Comparison of ENCODE assay signal across 8 cellular contexts in the genomic region with DNA sequence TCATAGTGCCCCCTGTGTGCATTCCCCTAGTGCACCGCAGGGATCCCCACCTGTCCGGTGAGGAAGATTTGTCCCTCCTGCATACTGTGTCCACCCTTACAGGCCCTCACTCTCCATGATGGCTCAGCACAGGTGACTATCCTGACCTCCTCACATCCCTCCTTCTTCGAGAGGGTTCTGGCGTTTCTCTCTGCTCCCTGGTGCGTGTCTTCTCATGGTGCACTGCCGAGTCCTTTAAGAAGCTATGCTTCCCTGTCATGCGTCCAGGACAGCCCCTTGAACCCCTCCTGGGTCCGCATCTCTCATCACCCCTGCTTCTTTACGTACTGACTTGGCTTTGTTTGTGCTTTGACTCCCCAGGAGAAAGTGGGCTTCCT. TPM values are rescaled to one million over a fixed set of nuclear protein-coding genes. Genes with fewer than 3 reads are reported as not detected.
DNase-seq lines count a peak whose midpoint lies in the region; ATAC-seq and TF ChIP-seq lines count a peak whose summit lies in the region.

No MANE protein-coding gene starts in this region.

- intact Hi-C loops in tibial artery (cut with DNase I; ENCODE audit: low total_unique reads) = loop anchor here (5.0 to 10.0 kb wide), 3 partner anchors 53 to 125 kb away; a partner anchor contains a TSS

- H3K4me3 Mint-ChIP-seq in activated CD8-positive, alpha-beta memory T cell treated with anti-CD3 and anti-CD28 coated beads, Interleukin-2, amount 10 ng/mL, durations not matched to agents 7 days and 5 days = peak overlapping the region; percentile 47

- in situ Hi-C loops in brain microvascular endothelial cell (cut with HindIII; ENCODE audit: low pct_ligation_motif_present, low sequenced_read_pairs) = no loop called here

- no peaks in the 10 kb centered on the region for H3K9me3 Mint-ChIP-seq in activated CD8-positive, alpha-beta memory T cell treated with anti-CD3 and anti-CD28 coated beads, Interleukin-2, amount 10 ng/mL, durations not matched to agents 7 days and 5 days (ENCODE audit: low read depth)

- H3K27me3 Mint-ChIP-seq in activated CD8-positive, alpha-beta memory T cell treated with anti-CD3 and anti-CD28 coated beads, Interleukin-2, amount 10 ng/mL, durations not matched to agents 7 days and 5 days = peaks cover 10% of the 10 kb centered on the region

- TF ChIP-seq CTCF in brain microvascular endothelial cell (IDR thresholded peaks at IDR 0.05; ENCODE audit: low read depth, low read length, missing control alignments) (no peak), tibial artery (IDR thresholded peaks at IDR 0.05) (no peak)

- no peak overlapping the region for H3K27ac ChIP-seq in brain microvascular endothelial cell
- H3K27ac ChIP-seq in tibial artery = peak overlapping the region in 1 of 2 donors; percentile 75

- no peaks in the 10 kb centered on the region for H3K36me3 Mint-ChIP-seq in activated CD8-positive, alpha-beta memory T cell treated with anti-CD3 and anti-CD28 coated beads, Interleukin-2, amount 10 ng/mL, durations not matched to agents 7 days and 5 days

- H3K9me3 ChIP-seq in tibial artery = no peaks in the 10 kb centered on the region

- ATAC-seq in activated CD8-positive, alpha-beta memory T cell treated with anti-CD3 and anti-CD28 coated beads, Interleukin-2, amount 10 ng/mL, durations not matched to agents 7 days and 5 days = no peak

- H3K27me3 ChIP-seq in brain microvascular endothelial cell (replicated peaks) = no peaks in the 10 kb centered on the region
- H3K27me3 ChIP-seq in tibial artery = no peaks in the 10 kb centered on the region

- no peaks in the 10 kb centered on the region for H3K36me3 ChIP-seq in brain microvascular endothelial cell (replicated peaks)
- peaks cover 0 to 7% (median 0%) of the 10 kb centered on the region in 3 donors for H3K36me3 ChIP-seq in tibial artery

- peak overlapping the region; percentile 58 for H3K4me3 ChIP-seq in brain microvascular endothelial cell (ENCODE audit: low read depth, low read length)
- peak overlapping the region; percentile 86 for H3K4me3 ChIP-seq in tibial artery

- CTCF ChIA-PET in activated CD8-positive, alpha-beta memory T cell treated with anti-CD3 and anti-CD28 coated beads, Interleukin-2, amount 10 ng/mL, durations not matched to agents 7 days and 5 days (lab: Charles Lee) = interaction anchor here (1.2 to 1.8 kb wide), 2 partner anchors 65 to 195 kb away, joined by 3 to 4 read pairs; no protein-coding TSS in a partner anchor

- H3K27ac Mint-ChIP-seq in activated CD8-positive, alpha-beta memory T cell treated with anti-CD3 and anti-CD28 coated beads, Interleukin-2, amount 10 ng/mL, durations not matched to agents 7 days and 5 days = peak overlapping the region; percentile 58

- H3K4me1 Mint-ChIP-seq in activated CD8-positive, alpha-beta memory T cell treated with anti-CD3 and anti-CD28 coated beads, Interleukin-2, amount 10 ng/mL, durations not matched to agents 7 days and 5 days = peaks cover 18% of the 10 kb centered on the region

- peaks cover 0 to 43% (median 28%) of the 10 kb centered on the region in 4 donors for H3K4me1 ChIP-seq in tibial artery

- no peak for DNase-seq in activated CD8-positive, alpha-beta memory T cell treated with anti-CD3 and anti-CD28 coated beads, Interleukin-2, amount 10 ng/mL, durations not matched to agents 7 days and 5 days
- DNase-seq in activated CD8-positive, alpha-beta memory T cell treated with anti-CD3 and anti-CD28 coated beads for 24 hours = no peak
- DNase-seq in brain microvascular endothelial cell = no peak
- DNase-seq in medulla oblongata (ENCODE audit: extremely low spot score) = peak; percentile 9
- no peak for DNase-seq in tibial artery
- DNase-seq in NAMALWA (ENCODE audit: low spot score) = no peak
- no peak for DNase-seq in NCI-H1105 treated with DMSO at 0.1 percent for 48 hours (lab: John Stamatoyannopoulos, UW)
- no peak for DNase-seq in SIG-M5 treated with dmso at 0.1 percent for 504 hours (lab: John Stamatoyannopoulos, UW; ENCODE audit: unreplicated experiment)

RNA-seq across cellular contexts. Expression of a gene that starts 1.0 kb away (rescaled TPM):
- 100 to 1,000 TPM; 108 to 130 TPM for total RNA-seq in activated CD8-positive, alpha-beta memory T cell treated with anti-CD3 and anti-CD28 coated beads, Interleukin-2, amount 10 ng/mL, durations not matched to agents 7 days and 5 days

RNA-seq across cellular contexts. Expression of a gene that starts 49.1 kb away (rescaled TPM):
- total RNA-seq in activated CD8-positive, alpha-beta memory T cell treated with anti-CD3 and anti-CD28 coated beads, Interleukin-2, amount 10 ng/mL, durations not matched to agents 7 days and 5 days = not detected
